ENCODE assay signal across 8 cellular contexts in genomic region chr17:79023180-79023705, GRCh38. TPM values are rescaled to one million over a fixed set of nuclear protein-coding genes. Genes with fewer than 3 reads are reported as not detected.
DNase-seq lines count a peak whose midpoint lies in the region; ATAC-seq and TF ChIP-seq lines count a peak whose summit lies in the region.
"Had no signal": no experiment of that assay in that cellular context is flagged by ENCODE, and none has a peak within 500 bp of the region (broad histone marks: within the 10 kb centered on the region; RNA-seq: fewer than 3 reads in every experiment).

No MANE protein-coding gene starts in this region.

- CTCF ChIA-PET in HCT116 (lab: Charles Lee), result interaction anchor here (0.7 to 3.8 kb wide), 2 partner anchors 19 to 22 kb away, joined by 3 to 23 read pairs; no protein-coding TSS in a partner anchor

- no peak overlapping the region for H3K23ac ChIP-seq in neuronal stem cell (ENCODE audit: low read depth, low read length, poor library complexity)

- H3K4me1 ChIP-seq in HCT116 (ENCODE audit: control insufficient read depth in 1 of 2, insufficient read depth in 2 of 2, low read length in 2 of 2) (peaks cover 36 to 48% of the 10 kb centered on the region in 2 experiments), neuronal stem cell (ENCODE audit: control insufficient read depth in 2 of 2, insufficient read depth in 1 of 2, low read depth in 1 of 2, low read length in 2 of 2) (peaks cover 5 to 10% of the 10 kb centered on the region in 2 donors)

- H3K4me2 ChIP-seq in HCT116 (ENCODE audit: low read length) (peak overlapping the region; percentile 82), neuronal stem cell (ENCODE audit: insufficient read depth, low read length, poor library complexity, severe bottlenecking) (peak overlapping the region; percentile 99)

- no peak overlapping the region for H3K18ac ChIP-seq in neuronal stem cell (ENCODE audit: low read length)

- POLR2A ChIA-PET in HCT116 (lab: Charles Lee), result no interaction called here

- no peak overlapping the region for H2BK120ac ChIP-seq in neuronal stem cell (ENCODE audit: low read depth, low read length)

- TF ChIP-seq CTCF in HCT116 (IDR thresholded peaks at IDR 0.05 in 2 of 3, conservative IDR thresholded peaks at IDR 0.05 in 1 of 3; ENCODE audit: borderline replicate concordance in 1 of 3, insufficient read depth in 1 of 3, low read depth in 2 of 3, low read length in 2 of 3), result no peak

- H3K4me3 ChIP-seq in HCT116 (replicated peaks in 1 of 2; ENCODE audit: low read depth in 1 of 2, low read length in 2 of 2), result no peak overlapping the region
- no peak overlapping the region for H3K4me3 ChIP-seq in neuronal stem cell (ENCODE audit: low read length in 2 of 2)

- RAD21 ChIA-PET in HCT116 (lab: Charles Lee; ENCODE audit: low non-redundant PET in 1 of 2, low total read pairs in 2 of 2, uncharacterized antibody in 2 of 2, unreplicated experiment in 2 of 2), result no interaction called here

- intact Hi-C loops in HCT116 (cut with micrococcal nuclease), result no loop called here

- H4K91ac ChIP-seq in neuronal stem cell (ENCODE audit: low read depth, low read length, poor library complexity), result no peak overlapping the region

- no peak overlapping the region for H2AFZ ChIP-seq in HCT116 (ENCODE audit: low read depth, low read length, poor library complexity, severe bottlenecking)
- peak overlapping the region; percentile 97 for H2AFZ ChIP-seq in neuronal stem cell (ENCODE audit: low read length)

- H2BK12ac ChIP-seq in neuronal stem cell (ENCODE audit: low read length), result no peak overlapping the region

- no peak for TF ChIP-seq RAD21 in HCT116 (IDR thresholded peaks at IDR 0.05; ENCODE audit: low read depth)

- H3K27me3 ChIP-seq in HCT116 (ENCODE audit: insufficient read depth, low read length) (no peaks in the 10 kb centered on the region), neuronal stem cell (ENCODE audit: control insufficient read depth in 3 of 3, insufficient read depth in 3 of 3, low read depth in 1 of 3, low read length in 3 of 3) (peaks cover 0 to 97% (median 15%) of the 10 kb centered on the region in 3 experiments)

- no peak overlapping the region for H2AK5ac ChIP-seq in neuronal stem cell (ENCODE audit: low read depth, low read length)

- no peaks in the 10 kb centered on the region for H3K9me3 ChIP-seq in HCT116 (ENCODE audit: control insufficient read depth in 1 of 2, insufficient read depth in 1 of 2, low read depth in 1 of 2, low read length in 2 of 2)
- H3K9me3 ChIP-seq in neuronal stem cell (replicated peaks in 1 of 2; ENCODE audit: control insufficient read depth in 2 of 2, insufficient read depth in 1 of 2, low read depth in 1 of 2, low read length in 2 of 2), result no peaks in the 10 kb centered on the region

- H2BK15ac ChIP-seq in neuronal stem cell (ENCODE audit: low read length), result peak overlapping the region; percentile 41

- peak overlapping the region; percentile 79 for H3K4me3 Mint-ChIP-seq in central memory CD8-positive, alpha-beta T cell

- no peak overlapping the region for H3K4ac ChIP-seq in neuronal stem cell (ENCODE audit: low read length)

- ATAC-seq in HCT116, result no peak
- ATAC-seq in central memory CD8-positive, alpha-beta T cell (replicated peaks; ENCODE audit: extremely low read depth, poor library complexity, severe bottlenecking), result no peak
- ATAC-seq in GM19452 (IDR thresholded peaks at IDR 0.05; ENCODE audit: unreplicated experiment), result no peak
- ATAC-seq in GM21515 (IDR thresholded peaks at IDR 0.05; ENCODE audit: unreplicated experiment), result no peak
- ATAC-seq in HG03460 (IDR thresholded peaks at IDR 0.05; ENCODE audit: unreplicated experiment), result no peak

- no peaks in the 10 kb centered on the region for H3K79me2 ChIP-seq in HCT116 (ENCODE audit: insufficient read depth, low read length)

- no peaks in the 10 kb centered on the region for H4K20me1 ChIP-seq in HCT116 (ENCODE audit: insufficient read depth)

- no CpG with 5 or more reads among the region's 12 CpGs for WGBS in neuronal stem cell (ENCODE audit: extremely low coverage in 2 of 2, insufficient read length in 2 of 2, insufficient replicate concordance in 1 of 2), 2 donors

- no peak for DNase-seq in HCT116 (ENCODE audit: low read depth, low spot score)
- no peak for DNase-seq in central memory CD8-positive, alpha-beta T cell (ENCODE audit: low spot score in 2 of 2)
- no peak for DNase-seq in neuronal stem cell (ENCODE audit: low spot score)
- DNase-seq: NCI-H2171 had no signal

- H3K27ac ChIP-seq in HCT116 (ENCODE audit: low read depth, low read length) (no peak overlapping the region), neuronal stem cell (replicated peaks; ENCODE audit: low read length) (no peak overlapping the region)

- peaks cover 10% of the 10 kb centered on the region for H3K4me1 Mint-ChIP-seq in central memory CD8-positive, alpha-beta T cell

- peaks cover 60% of the 10 kb centered on the region for H3K27me3 Mint-ChIP-seq in central memory CD8-positive, alpha-beta T cell

- BruUV-seq in HCT116 (replicated peaks; lab: Mats Ljungman, UMichigan), result no TSS peak

- no peak for TF ChIP-seq POLR2A in HCT116 (IDR thresholded peaks at IDR 0.05; ENCODE audit: borderline replicate concordance, extremely low read depth, insufficient read depth, insufficient read length)

- no peak overlapping the region for H4K8ac ChIP-seq in neuronal stem cell (ENCODE audit: low read depth, low read length)

- H2BK5ac ChIP-seq in neuronal stem cell (ENCODE audit: low read length), result no peak overlapping the region

- H3K27ac Mint-ChIP-seq in central memory CD8-positive, alpha-beta T cell (ENCODE audit: low read depth), result no peak overlapping the region
- H3K27ac Mint-ChIP-seq: dendritic cell treated with granulocyte-macrophage colony-stimulating factor and Interleukin-4, amounts not matched to agents 40 ng/mL and 50 ng/mL, for 4 days had no signal

- H3K9me3 Mint-ChIP-seq in central memory CD8-positive, alpha-beta T cell, result no peaks in the 10 kb centered on the region
- H3K9me3 Mint-ChIP-seq: dendritic cell treated with granulocyte-macrophage colony-stimulating factor and Interleukin-4, amounts not matched to agents 40 ng/mL and 50 ng/mL, for 4 days had no signal

- H3K79me1 ChIP-seq in neuronal stem cell (ENCODE audit: low read depth, low read length), result no peaks in the 10 kb centered on the region

- no peaks in the 10 kb centered on the region for H3K36me3 ChIP-seq in HCT116 (ENCODE audit: control insufficient read depth in 1 of 2, insufficient read depth in 2 of 2, low read length in 2 of 2)
- H3K36me3 ChIP-seq in neuronal stem cell (replicated peaks in 1 of 2; ENCODE audit: control insufficient read depth in 2 of 2, insufficient read depth in 2 of 2, low read length in 2 of 2), result no peaks in the 10 kb centered on the region

- H3K9ac ChIP-seq in HCT116 (ENCODE audit: low read length) (0 out of 2 replicates have a peak overlapping the region, but pooled peaks have one; percentile 60), neuronal stem cell (ENCODE audit: low read depth, low read length, poor library complexity) (peak overlapping the region; percentile 91)

- no peaks in the 10 kb centered on the region for H3K9me2 ChIP-seq in HCT116 (ENCODE audit: insufficient read depth)

- H3K36me3 Mint-ChIP-seq in central memory CD8-positive, alpha-beta T cell (ENCODE audit: insufficient read depth), result no peaks in the 10 kb centered on the region

- no peak overlapping the region for H3K14ac ChIP-seq in neuronal stem cell (ENCODE audit: low read length)

TF ChIP-seq in HCT116, 20 proteins besides CTCF, POLR2A, EP300 and RAD21:
- TF ChIP-seq SRF (IDR thresholded peaks at IDR 0.05; ENCODE audit: low read depth) (no peak), ZFX (IDR thresholded peaks at IDR 0.05) (no peak)
- TF ChIP-seq, protein P1, sequence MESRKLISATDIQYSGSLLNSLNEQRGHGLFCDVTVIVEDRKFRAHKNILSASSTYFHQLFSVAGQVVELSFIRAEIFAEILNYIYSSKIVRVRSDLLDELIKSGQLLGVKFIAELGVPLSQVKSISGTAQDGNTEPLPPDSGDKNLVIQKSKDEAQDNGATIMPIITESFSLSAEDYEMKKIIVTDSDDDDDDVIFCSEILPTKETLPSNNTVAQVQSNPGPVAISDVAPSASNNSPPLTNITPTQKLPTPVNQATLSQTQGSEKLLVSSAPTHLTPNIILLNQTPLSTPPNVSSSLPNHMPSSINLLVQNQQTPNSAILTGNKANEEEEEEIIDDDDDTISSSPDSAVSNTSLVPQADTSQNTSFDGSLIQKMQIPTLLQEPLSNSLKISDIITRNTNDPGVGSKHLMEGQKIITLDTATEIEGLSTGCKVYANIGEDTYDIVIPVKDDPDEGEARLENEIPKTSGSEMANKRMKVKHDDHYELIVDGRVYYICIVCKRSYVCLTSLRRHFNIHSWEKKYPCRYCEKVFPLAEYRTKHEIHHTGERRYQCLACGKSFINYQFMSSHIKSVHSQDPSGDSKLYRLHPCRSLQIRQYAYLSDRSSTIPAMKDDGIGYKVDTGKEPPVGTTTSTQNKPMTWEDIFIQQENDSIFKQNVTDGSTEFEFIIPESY (IDR thresholded peaks at IDR 0.05; ENCODE audit: extremely low read depth, insufficient replicate concordance, low read length), result no peak

RNA-seq across cellular contexts. Expression of gene C1QTNF1, which starts 0.7 kb away (rescaled TPM):
- total RNA-seq in HCT116 (2021; ENCODE audit: unreplicated experiment), result 4.0 TPM
- polyA plus RNA-seq in HCT116 (2012), result 3.5 and 3.7 TPM in 2 replicates
- polyA plus RNA-seq in neuronal stem cell (2013, experiment 1 of 2), result 1.3 TPM
- 1.6 TPM for polyA plus RNA-seq in neuronal stem cell (2013, experiment 2 of 2)

RNA-seq across cellular contexts. Expression of gene CANT1, which starts 13.7 kb away (rescaled TPM):
- 97.1 TPM for total RNA-seq in HCT116 (2021; ENCODE audit: unreplicated experiment)
- polyA plus RNA-seq in HCT116 (2012), result 85.2 and 106 TPM in 2 replicates
- 30.7 TPM for polyA plus RNA-seq in neuronal stem cell (2013, experiment 1 of 2)
- 30.5 TPM for polyA plus RNA-seq in neuronal stem cell (2013, experiment 2 of 2)

RNA-seq across cellular contexts. Expression of gene LGALS3BP, which starts 43.5 kb away (rescaled TPM):
- 389 TPM for total RNA-seq in HCT116 (2021; ENCODE audit: unreplicated experiment)
- polyA plus RNA-seq in HCT116 (2012), result 454 and 562 TPM in 2 replicates
- 36.5 TPM for polyA plus RNA-seq in neuronal stem cell (2013, experiment 1 of 2)
- polyA plus RNA-seq in neuronal stem cell (2013, experiment 2 of 2), result 36.6 TPM

RNA-seq across cellular contexts. Expression of gene ENGASE, which starts 51.4 kb away (rescaled TPM):
- total RNA-seq in HCT116 (2021; ENCODE audit: unreplicated experiment), result 54.2 TPM
- polyA plus RNA-seq in HCT116 (2012), result 21.4 and 21.8 TPM in 2 replicates
- polyA plus RNA-seq in neuronal stem cell (2013, experiment 1 of 2), result 17.4 TPM
- 18.1 TPM for polyA plus RNA-seq in neuronal stem cell (2013, experiment 2 of 2)
